Comparison of ENCODE assay signal across 8 cellular contexts in the genomic region with DNA sequence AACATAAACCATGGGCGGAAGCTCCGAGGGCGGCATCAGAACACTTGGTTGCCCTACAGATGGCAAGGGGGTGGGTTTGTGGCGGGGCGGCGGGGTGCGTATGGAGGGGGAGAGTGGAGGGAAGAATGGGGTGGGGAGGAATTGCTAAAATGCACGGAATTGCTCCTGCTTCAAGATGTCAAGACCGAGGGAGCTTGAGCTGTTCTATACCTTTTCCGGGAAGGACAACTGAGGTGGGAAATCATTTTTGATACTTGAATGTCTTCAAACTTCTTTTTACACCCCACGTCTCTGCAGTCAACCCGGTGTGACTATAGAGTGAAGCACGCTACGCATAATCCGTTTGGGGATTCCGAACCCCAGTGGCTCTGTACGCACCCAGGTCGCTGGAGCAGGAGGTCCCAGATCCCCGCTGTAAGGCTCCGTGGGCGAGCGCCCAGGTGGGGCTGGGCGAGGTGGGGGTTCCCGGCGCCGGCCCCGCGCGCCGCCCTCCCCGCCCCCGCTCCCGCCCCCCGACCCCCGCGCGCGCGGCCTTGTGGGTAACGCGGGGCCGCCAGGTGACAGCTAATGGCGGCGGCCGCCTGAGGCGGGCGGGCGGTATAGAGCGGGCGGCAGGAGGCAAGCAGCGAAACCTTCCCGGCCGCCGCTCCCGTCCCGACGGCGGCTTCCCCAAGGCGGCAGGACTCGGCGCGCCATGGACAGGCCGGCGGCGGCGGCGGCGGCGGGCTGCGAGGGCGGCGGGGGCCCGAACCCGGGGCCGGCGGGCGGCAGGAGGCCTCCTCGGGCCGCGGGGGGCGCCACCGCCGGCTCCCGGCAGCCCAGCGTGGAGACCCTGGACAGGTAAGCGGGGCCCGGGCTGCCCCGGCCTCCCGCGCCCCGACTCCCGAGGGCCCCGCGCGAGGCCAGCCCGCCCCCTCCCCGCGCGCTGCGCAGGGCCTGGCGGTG. TPM values are rescaled to one million over a fixed set of nuclear protein-coding genes. Genes with fewer than 3 reads are reported as not detected.
DNase-seq lines count a peak whose midpoint lies in the region; ATAC-seq and TF ChIP-seq lines count a peak whose summit lies in the region.

A gene (plus strand): TSS at position 560 of the 945 bp plus-strand sequence. CDS start 135 bp downstream, at position 695.

- peaks cover 0 to 3% (median 0%) of the 10 kb centered on the region in 4 donors for H3K4me1 ChIP-seq in Peyer's patch

- no peaks in the 10 kb centered on the region for H3K36me3 ChIP-seq in Peyer's patch

- peak; percentile 32 for ATAC-seq in HG03108 (IDR thresholded peaks at IDR 0.05; ENCODE audit: unreplicated experiment)
- peak; percentile 72 to 78 for ATAC-seq in left cardiac atrium
- ATAC-seq in HG03378 (IDR thresholded peaks at IDR 0.05; ENCODE audit: unreplicated experiment) = no peak

- H3K36me3 Mint-ChIP-seq in activated naive CD8-positive, alpha-beta T cell = peaks cover 7% of the 10 kb centered on the region

- no peaks in the 10 kb centered on the region for H3K9me3 Mint-ChIP-seq in activated naive CD8-positive, alpha-beta T cell (ENCODE audit: low read depth)

- TF ChIP-seq POLR2A in GM18951 (IDR thresholded peaks at IDR 0.05; ENCODE audit: extremely low read depth, insufficient read depth, insufficient read length) = peak; percentile 62
- TF ChIP-seq POLR2A in Peyer's patch (IDR thresholded peaks at IDR 0.05) = no peak

- no peaks in the 10 kb centered on the region for H3K9me3 ChIP-seq in Peyer's patch

- peak within 1 kb of the TSS; percentile 76 to 93 (median 84) for H3K27ac ChIP-seq in Peyer's patch

- TF ChIP-seq CTCF in Peyer's patch (IDR thresholded peaks at IDR 0.05) = no peak

- in situ Hi-C loops in ACHN (cut with HindIII; ENCODE audit: low pct_ligation_motif_present, low pct_unique_long_range_greater_than_20kb, low sequenced_read_pairs) = no loop called here
- in situ Hi-C loops in GM18951 (cut with MboI; ENCODE audit: low sequenced_read_pairs, unreplicated experiment) = no loop called here

- intact Hi-C loops in left cardiac atrium (cut with DNase I) = no loop called here

- peak within 1 kb of the TSS; percentile 47 to 80 (median 55) for H3K4me3 ChIP-seq in Peyer's patch

- no peaks in the 10 kb centered on the region for H3K27me3 ChIP-seq in Peyer's patch

- H3K27me3 Mint-ChIP-seq in activated naive CD8-positive, alpha-beta T cell = no peaks in the 10 kb centered on the region

- H3K4me3 Mint-ChIP-seq in activated naive CD8-positive, alpha-beta T cell = peak within 1 kb of the TSS; percentile 91

- H3K4me1 Mint-ChIP-seq in activated naive CD8-positive, alpha-beta T cell (ENCODE audit: low read depth) = peaks cover 78% of the 10 kb centered on the region

- DNase-seq in ACHN = peak; percentile 16
- DNase-seq in Peyer's patch = peak; percentile 53 to 66 (median 60)
- DNase-seq in left cardiac atrium = peak; percentile 51
- DNase-seq in renal cortical epithelial cell (ENCODE audit: low read depth) = no peak

- H3K27ac Mint-ChIP-seq in activated naive CD8-positive, alpha-beta T cell = peak within 1 kb of the TSS; percentile 96

RNA-seq across cellular contexts. Expression of the gene that starts here (rescaled TPM):
- total RNA-seq in Peyer's patch = 10 to 100 TPM; 13.3 to 58.6 (median 18.7) TPM
- total RNA-seq in left cardiac atrium = 10 to 100 TPM; 19.2 to 22.4 TPM
- 22.6 and 34.4 TPM in 2 replicates for total RNA-seq in renal cortical epithelial cell
